Comparison of ENCODE assay signal across 8 cellular contexts in genomic region chr12:125221602-125222001, GRCh38. TPM values are rescaled to one million over a fixed set of nuclear protein-coding genes. Genes with fewer than 3 reads are reported as not detected.
"Had no signal": no experiment of that assay in that cellular context is flagged by ENCODE, and none has a peak within 500 bp of the region (broad histone marks: within the 10 kb centered on the region; RNA-seq: fewer than 3 reads in every experiment).

No MANE protein-coding gene starts in this region.

- FAIRE-seq: H1, H54, HTR-8/SVneo had no signal

- H3K4me2 ChIP-seq: GM23338 had no signal

- ATAC-seq: GM23338 had no signal

- H3K4me3 ChIP-seq: GM23338 had no signal

- DNase-seq: H9, HCEC 1CT, KG1 had no signal

- H2AFZ ChIP-seq: GM23338 had no signal

RNA-seq across cellular contexts. Expression of gene TMEM132B, which starts 35.4 kb away (rescaled TPM):
- polyA plus RNA-seq: IgD-negative memory B cell had no signal
